8 cellular contexts compared by ENCODE assay signal in the genomic region with DNA sequence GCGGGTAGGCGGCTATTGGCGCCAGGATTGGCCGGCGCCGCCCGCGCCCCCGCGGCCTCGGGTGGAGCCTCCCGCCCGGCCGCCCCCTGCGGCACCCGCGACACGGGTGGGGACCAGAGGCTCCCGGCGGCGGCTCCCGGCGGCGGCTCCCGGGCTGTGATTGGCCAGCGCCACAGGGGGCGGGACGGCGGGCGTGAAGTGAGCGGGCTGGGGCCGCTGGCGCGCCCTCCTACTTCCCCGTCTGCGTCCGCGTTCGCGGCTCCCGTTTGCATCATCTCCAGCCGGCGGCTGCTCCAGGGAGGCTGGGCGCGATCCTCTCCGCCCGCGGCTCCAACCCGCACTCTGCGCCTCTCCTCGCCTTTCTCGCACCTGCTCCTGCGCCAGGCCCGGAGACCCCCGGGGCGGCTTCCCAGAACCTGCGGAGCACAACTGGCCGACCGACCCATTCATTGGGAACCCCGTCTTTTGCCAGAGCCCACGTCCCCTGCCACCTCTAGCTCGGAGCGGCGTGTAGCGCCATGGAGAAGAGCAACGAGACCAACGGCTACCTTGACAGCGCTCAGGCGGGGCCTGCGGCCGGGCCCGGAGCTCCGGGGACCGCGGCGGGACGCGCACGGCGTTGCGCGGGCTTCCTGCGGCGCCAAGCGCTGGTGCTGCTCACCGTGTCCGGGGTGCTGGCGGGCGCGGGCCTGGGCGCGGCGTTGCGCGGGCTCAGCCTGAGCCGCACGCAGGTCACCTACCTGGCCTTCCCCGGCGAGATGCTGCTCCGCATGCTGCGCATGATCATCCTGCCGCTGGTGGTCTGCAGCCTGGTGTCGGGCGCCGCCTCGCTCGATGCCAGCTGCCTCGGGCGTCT. TPM values are rescaled to one million over a fixed set of nuclear protein-coding genes. Genes with fewer than 3 reads are reported as not detected.
DNase-seq lines count a peak whose midpoint lies in the region; ATAC-seq and TF ChIP-seq lines count a peak whose summit lies in the region.

Gene SLC1A4 (plus strand): TSS at position 274 of the 856 bp plus-strand sequence. CDS start 245 bp downstream, at position 519.

- peaks cover 46% of the 10 kb centered on the region for H3K4me1 Mint-ChIP-seq in activated CD4-positive, alpha-beta T cell treated with anti-CD3 and anti-CD28 coated beads for 36 hours

- no peaks in the 10 kb centered on the region for H3K9me3 Mint-ChIP-seq in activated CD4-positive, alpha-beta T cell treated with anti-CD3 and anti-CD28 coated beads for 36 hours (ENCODE audit: low read depth)

- ATAC-seq in GM19043 (IDR thresholded peaks at IDR 0.05; ENCODE audit: low read depth, unreplicated experiment) (peak; percentile 67), HG03342 (IDR thresholded peaks at IDR 0.05; ENCODE audit: unreplicated experiment) (peak; percentile 67), left colon (peak; percentile 80)
- peak; percentile 85 for ATAC-seq in activated CD4-positive, alpha-beta T cell treated with anti-CD3 and anti-CD28 coated beads for 36 hours

- intact Hi-C loops in activated CD4-positive, alpha-beta T cell treated with anti-CD3 and anti-CD28 coated beads for 36 hours (cut with DNase I, micrococcal nuclease) = loop anchor here (1.0 to 10.0 kb wide), 18 partner anchors 43 to 1402 kb away; partner anchors contain the start of genes ACTR2 (in 2 of the 2), CEP68 (in 2 of the 2), AFTPH (in 1 of the 2) and MDH1 (in 1 of the 2)
- intact Hi-C loops in left colon (cut with DNase I, micrococcal nuclease) = no loop called here

- H3K36me3 Mint-ChIP-seq in activated CD4-positive, alpha-beta T cell treated with anti-CD3 and anti-CD28 coated beads for 36 hours (ENCODE audit: low read depth) = peaks cover 17% of the 10 kb centered on the region

- peak; percentile 62 for DNase-seq in AG09309 (ENCODE audit: low read depth)
- peak; percentile 30 to 86 for DNase-seq in NCI-H446 (lab: John Stamatoyannopoulos, UW)
- DNase-seq in activated CD4-positive, alpha-beta T cell treated with anti-CD3 and anti-CD28 coated beads for 36 hours = peak; percentile 93
- DNase-seq in choroid plexus epithelial cell (ENCODE audit: low read depth) = peak; percentile 87
- peak; percentile 85 to 93 for DNase-seq in left colon
- DNase-seq in stimulated activated CD4-positive, alpha-beta T cell treated with anti-CD3 and anti-CD28 coated beads, Interleukin-1b, Interleukin-23, amount 100 ng/mL, for 48 hours = peak; percentile 75

- POLR2A ChIA-PET in activated CD4-positive, alpha-beta T cell treated with anti-CD3 and anti-CD28 coated beads for 36 hours (lab: Charles Lee) = interaction anchor here (0.6 to 1.4 kb wide), 4 partner anchors 66 to 1149 kb away, joined by 3 to 10 read pairs (median 4); partner anchors contain the start of gene RAB1A

- CTCF ChIA-PET in activated CD4-positive, alpha-beta T cell treated with anti-CD3 and anti-CD28 coated beads for 36 hours (lab: Charles Lee) = interaction anchor here (1.0 to 1.2 kb wide), 5 partner anchors 42 to 382 kb away, joined by 3 to 4 read pairs (median 3); no protein-coding TSS in a partner anchor

- peaks cover 4% of the 10 kb centered on the region for H3K27me3 Mint-ChIP-seq in activated CD4-positive, alpha-beta T cell treated with anti-CD3 and anti-CD28 coated beads for 36 hours

- TF ChIP-seq CTCF in AG09309 (IDR thresholded peaks at IDR 0.05; ENCODE audit: control insufficient read depth, insufficient read depth, low read depth, low read length, missing control alignments) = no peak
- TF ChIP-seq CTCF in choroid plexus epithelial cell (conservative IDR thresholded peaks at IDR 0.05; ENCODE audit: low read depth, low read length) = no peak

- H3K4me3 Mint-ChIP-seq in activated CD4-positive, alpha-beta T cell treated with anti-CD3 and anti-CD28 coated beads for 36 hours = peak within 1 kb of the TSS; percentile 87

- H3K27ac Mint-ChIP-seq in activated CD4-positive, alpha-beta T cell treated with anti-CD3 and anti-CD28 coated beads for 36 hours = peak within 1 kb of the TSS; percentile 78

- H3K4me3 ChIP-seq in AG09309 (ENCODE audit: control insufficient read depth, low read depth, low read length) = peak within 1 kb of the TSS; percentile 89
- peak within 1 kb of the TSS; percentile 73 for H3K4me3 ChIP-seq in choroid plexus epithelial cell (ENCODE audit: low read depth, low read length)

RNA-seq across cellular contexts. Expression of gene SLC1A4, which starts in this region (rescaled TPM):
- total RNA-seq in activated CD4-positive, alpha-beta T cell treated with anti-CD3 and anti-CD28 coated beads for 36 hours = 10 to 100 TPM; 15.7 to 16.7 TPM
- total RNA-seq in left colon = 10 to 100 TPM; 10.8 to 12.5 TPM

Comparison
In these comparisons a context has a peak if more than half of its experiments do, and no peak if none do; other contexts are left out.
1. Peak in every context shown above with its lines: DNase-seq, ATAC-seq and H3K4me3 ChIP-seq.
2. intact Hi-C loops: an anchor here in activated CD4-positive, alpha-beta T cell treated with anti-CD3 and anti-CD28 coated beads for 36 hours (1.0 to 10.0 kb wide); none called in left colon.